In the genomic region with DNA sequence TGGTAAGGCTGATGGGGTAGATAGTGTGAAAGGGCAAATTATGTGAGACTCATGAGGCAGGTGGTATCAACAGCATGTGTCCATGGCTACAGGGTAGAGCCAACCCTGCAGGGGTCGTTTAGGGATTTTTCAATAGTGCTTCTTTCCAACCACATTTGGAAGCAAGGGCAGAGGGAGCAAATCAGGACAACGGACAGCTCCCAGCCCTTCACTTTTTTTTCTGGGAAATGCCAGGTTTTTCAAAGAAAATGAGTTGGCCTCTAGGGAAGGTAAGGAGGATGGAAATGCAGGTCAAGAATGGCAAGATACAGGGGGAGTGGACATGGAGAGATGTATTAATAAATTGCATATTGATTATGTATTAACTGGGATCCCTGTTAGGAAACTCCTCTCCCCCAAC, we compare ENCODE assay signal across 1 cellular context.
A peak's percentile ranks its signal among the peaks of the same experiment; 100 is the strongest.
TF ChIP-seq lines count a peak whose summit lies in the region.

No MANE protein-coding gene starts in this region.

TF ChIP-seq in HepG2, 621 proteins besides CTCF, POLR2A, EP300 and RAD21 (continues in another document):
- TF ChIP-seq ZSCAN12 (CRISPR knock-in tag; IDR thresholded peaks at IDR 0.05) (0 out of 2 replicates have a peak, but pooled peaks have one; percentile 50), TBL1XR1 (IDR thresholded peaks at IDR 0.05; ENCODE audit: borderline replicate concordance, low read length, partially characterized antibody) (no peak), ZBTB42 (CRISPR knock-in tag; IDR thresholded peaks at IDR 0.05) (no peak), FOSL1 (CRISPR knock-in tag; IDR thresholded peaks at IDR 0.05; ENCODE audit: borderline replicate concordance) (peak; percentile 44; the same call in 1 of the 2 replicates), ZNF878 (CRISPR knock-in tag; IDR thresholded peaks at IDR 0.05) (0 out of 2 replicates have a peak, but pooled peaks have one; percentile 21), HDAC2 (CRISPR knock-in tag; IDR thresholded peaks at IDR 0.05) (no peak), KDM6A (CRISPR knock-in tag; IDR thresholded peaks at IDR 0.05; ENCODE audit: low read depth) (no peak), ESRRA (CRISPR knock-in tag; IDR thresholded peaks at IDR 0.05; ENCODE audit: low read depth) (no peak), ZNF746 (CRISPR knock-in tag; IDR thresholded peaks at IDR 0.05) (no peak), WIZ (CRISPR knock-in tag; IDR thresholded peaks at IDR 0.05) (peak; percentile 70; the same call in 1 of the 2 replicates), ERF (CRISPR knock-in tag; IDR thresholded peaks at IDR 0.05) (peak; percentile 56; the same call in 1 of the 2 replicates), PRMT3 (CRISPR knock-in tag; IDR thresholded peaks at IDR 0.05; ENCODE audit: borderline replicate concordance, low read depth) (peak; percentile 58; the same call in 1 of the 2 replicates), ZNF232 (CRISPR knock-in tag; IDR thresholded peaks at IDR 0.05; ENCODE audit: borderline replicate concordance) (no peak), ZSCAN9 (CRISPR knock-in tag; IDR thresholded peaks at IDR 0.05; ENCODE audit: borderline replicate concordance) (0 out of 2 replicates have a peak, but pooled peaks have one; percentile 47), PHB2 (IDR thresholded peaks at IDR 0.05; ENCODE audit: partially characterized antibody) (no peak), PHF5A (CRISPR knock-in tag; IDR thresholded peaks at IDR 0.05; ENCODE audit: low read depth, unreplicated experiment) (no peak), SRSF1 (optimal IDR thresholded peaks at IDR 0.05; ENCODE audit: low read depth, low read length) (no peak), ZNF607 (CRISPR knock-in tag; IDR thresholded peaks at IDR 0.05; ENCODE audit: borderline replicate concordance) (no peak), ZNF124 (CRISPR knock-in tag; IDR thresholded peaks at IDR 0.05) (0 out of 2 replicates have a peak, but pooled peaks have one; percentile 37), ZFP37 (CRISPR knock-in tag; IDR thresholded peaks at IDR 0.05; ENCODE audit: borderline replicate concordance) (0 out of 2 replicates have a peak, but pooled peaks have one; percentile 62), EHMT2 (IDR thresholded peaks at IDR 0.05; ENCODE audit: borderline replicate concordance, low read depth, low read length) (peak; percentile 92), SMAD3 (CRISPR knock-in tag; IDR thresholded peaks at IDR 0.05) (0 out of 2 replicates have a peak, but pooled peaks have one; percentile 27), ARNTL (CRISPR knock-in tag; IDR thresholded peaks at IDR 0.05) (0 out of 2 replicates have a peak, but pooled peaks have one; percentile 25)
- TF ChIP-seq, protein P1, sequence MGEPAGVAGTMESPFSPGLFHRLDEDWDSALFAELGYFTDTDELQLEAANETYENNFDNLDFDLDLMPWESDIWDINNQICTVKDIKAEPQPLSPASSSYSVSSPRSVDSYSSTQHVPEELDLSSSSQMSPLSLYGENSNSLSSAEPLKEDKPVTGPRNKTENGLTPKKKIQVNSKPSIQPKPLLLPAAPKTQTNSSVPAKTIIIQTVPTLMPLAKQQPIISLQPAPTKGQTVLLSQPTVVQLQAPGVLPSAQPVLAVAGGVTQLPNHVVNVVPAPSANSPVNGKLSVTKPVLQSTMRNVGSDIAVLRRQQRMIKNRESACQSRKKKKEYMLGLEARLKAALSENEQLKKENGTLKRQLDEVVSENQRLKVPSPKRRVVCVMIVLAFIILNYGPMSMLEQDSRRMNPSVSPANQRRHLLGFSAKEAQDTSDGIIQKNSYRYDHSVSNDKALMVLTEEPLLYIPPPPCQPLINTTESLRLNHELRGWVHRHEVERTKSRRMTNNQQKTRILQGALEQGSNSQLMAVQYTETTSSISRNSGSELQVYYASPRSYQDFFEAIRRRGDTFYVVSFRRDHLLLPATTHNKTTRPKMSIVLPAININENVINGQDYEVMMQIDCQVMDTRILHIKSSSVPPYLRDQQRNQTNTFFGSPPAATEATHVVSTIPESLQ (CRISPR knock-in tag; conservative IDR thresholded peaks at IDR 0.05) = no peak
- TF ChIP-seq, protein P2, sequence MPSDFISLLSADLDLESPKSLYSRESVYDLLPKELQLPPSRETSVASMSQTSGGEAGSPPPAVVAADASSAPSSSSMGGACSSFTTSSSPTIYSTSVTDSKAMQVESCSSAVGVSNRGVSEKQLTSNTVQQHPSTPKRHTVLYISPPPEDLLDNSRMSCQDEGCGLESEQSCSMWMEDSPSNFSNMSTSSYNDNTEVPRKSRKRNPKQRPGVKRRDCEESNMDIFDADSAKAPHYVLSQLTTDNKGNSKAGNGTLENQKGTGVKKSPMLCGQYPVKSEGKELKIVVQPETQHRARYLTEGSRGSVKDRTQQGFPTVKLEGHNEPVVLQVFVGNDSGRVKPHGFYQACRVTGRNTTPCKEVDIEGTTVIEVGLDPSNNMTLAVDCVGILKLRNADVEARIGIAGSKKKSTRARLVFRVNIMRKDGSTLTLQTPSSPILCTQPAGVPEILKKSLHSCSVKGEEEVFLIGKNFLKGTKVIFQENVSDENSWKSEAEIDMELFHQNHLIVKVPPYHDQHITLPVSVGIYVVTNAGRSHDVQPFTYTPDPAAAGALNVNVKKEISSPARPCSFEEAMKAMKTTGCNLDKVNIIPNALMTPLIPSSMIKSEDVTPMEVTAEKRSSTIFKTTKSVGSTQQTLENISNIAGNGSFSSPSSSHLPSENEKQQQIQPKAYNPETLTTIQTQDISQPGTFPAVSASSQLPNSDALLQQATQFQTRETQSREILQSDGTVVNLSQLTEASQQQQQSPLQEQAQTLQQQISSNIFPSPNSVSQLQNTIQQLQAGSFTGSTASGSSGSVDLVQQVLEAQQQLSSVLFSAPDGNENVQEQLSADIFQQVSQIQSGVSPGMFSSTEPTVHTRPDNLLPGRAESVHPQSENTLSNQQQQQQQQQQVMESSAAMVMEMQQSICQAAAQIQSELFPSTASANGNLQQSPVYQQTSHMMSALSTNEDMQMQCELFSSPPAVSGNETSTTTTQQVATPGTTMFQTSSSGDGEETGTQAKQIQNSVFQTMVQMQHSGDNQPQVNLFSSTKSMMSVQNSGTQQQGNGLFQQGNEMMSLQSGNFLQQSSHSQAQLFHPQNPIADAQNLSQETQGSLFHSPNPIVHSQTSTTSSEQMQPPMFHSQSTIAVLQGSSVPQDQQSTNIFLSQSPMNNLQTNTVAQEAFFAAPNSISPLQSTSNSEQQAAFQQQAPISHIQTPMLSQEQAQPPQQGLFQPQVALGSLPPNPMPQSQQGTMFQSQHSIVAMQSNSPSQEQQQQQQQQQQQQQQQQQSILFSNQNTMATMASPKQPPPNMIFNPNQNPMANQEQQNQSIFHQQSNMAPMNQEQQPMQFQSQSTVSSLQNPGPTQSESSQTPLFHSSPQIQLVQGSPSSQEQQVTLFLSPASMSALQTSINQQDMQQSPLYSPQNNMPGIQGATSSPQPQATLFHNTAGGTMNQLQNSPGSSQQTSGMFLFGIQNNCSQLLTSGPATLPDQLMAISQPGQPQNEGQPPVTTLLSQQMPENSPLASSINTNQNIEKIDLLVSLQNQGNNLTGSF (CRISPR knock-in tag; IDR thresholded peaks at IDR 0.05) = 0 out of 2 replicates have a peak, but pooled peaks have one; percentile 34
- TF ChIP-seq, protein P3, sequence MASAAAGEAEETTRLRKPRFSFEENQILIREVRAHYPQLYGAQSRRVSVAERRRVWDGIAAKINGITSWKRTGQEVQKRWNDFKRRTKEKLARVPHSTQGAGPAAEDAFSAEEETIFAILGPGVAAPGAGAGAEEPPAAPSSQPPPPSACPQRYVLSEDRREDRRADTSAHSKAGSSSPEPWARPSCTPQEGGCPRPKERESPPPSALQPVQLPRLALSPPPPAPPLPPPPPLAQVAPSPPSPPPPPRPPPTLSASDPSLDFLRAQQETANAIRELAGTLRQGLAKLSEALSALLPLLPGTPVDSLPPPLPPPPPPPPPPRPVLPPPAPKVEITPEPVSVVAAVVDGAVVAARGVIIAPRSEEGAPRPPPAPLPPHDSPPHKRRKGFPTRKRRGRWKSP (CRISPR knock-in tag; IDR thresholded peaks at IDR 0.05) = no peak
- TF ChIP-seq, protein P4, sequence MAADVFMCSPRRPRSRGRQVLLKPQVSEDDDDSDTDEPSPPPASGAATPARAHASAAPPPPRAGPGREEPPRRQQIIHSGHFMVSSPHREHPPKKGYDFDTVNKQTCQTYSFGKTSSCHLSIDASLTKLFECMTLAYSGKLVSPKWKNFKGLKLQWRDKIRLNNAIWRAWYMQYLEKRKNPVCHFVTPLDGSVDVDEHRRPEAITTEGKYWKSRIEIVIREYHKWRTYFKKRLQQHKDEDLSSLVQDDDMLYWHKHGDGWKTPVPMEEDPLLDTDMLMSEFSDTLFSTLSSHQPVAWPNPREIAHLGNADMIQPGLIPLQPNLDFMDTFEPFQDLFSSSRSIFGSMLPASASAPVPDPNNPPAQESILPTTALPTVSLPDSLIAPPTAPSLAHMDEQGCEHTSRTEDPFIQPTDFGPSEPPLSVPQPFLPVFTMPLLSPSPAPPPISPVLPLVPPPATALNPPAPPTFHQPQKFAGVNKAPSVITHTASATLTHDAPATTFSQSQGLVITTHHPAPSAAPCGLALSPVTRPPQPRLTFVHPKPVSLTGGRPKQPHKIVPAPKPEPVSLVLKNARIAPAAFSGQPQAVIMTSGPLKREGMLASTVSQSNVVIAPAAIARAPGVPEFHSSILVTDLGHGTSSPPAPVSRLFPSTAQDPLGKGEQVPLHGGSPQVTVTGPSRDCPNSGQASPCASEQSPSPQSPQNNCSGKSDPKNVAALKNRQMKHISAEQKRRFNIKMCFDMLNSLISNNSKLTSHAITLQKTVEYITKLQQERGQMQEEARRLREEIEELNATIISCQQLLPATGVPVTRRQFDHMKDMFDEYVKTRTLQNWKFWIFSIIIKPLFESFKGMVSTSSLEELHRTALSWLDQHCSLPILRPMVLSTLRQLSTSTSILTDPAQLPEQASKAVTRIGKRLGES (CRISPR knock-in tag; IDR thresholded peaks at IDR 0.05; ENCODE audit: borderline replicate concordance) = peak; percentile 55; the same call in 1 of the 2 replicates
- TF ChIP-seq, protein P5, sequence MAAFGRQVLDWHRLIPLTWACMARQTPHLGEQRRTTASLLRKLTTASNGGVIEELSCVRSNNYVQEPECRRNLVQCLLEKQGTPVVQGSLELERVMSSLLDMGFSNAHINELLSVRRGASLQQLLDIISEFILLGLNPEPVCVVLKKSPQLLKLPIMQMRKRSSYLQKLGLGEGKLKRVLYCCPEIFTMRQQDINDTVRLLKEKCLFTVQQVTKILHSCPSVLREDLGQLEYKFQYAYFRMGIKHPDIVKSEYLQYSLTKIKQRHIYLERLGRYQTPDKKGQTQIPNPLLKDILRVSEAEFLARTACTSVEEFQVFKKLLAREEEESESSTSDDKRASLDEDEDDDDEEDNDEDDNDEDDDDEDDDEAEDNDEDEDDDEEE (CRISPR knock-in tag; IDR thresholded peaks at IDR 0.05) = no peak
- TF ChIP-seq, protein P6, sequence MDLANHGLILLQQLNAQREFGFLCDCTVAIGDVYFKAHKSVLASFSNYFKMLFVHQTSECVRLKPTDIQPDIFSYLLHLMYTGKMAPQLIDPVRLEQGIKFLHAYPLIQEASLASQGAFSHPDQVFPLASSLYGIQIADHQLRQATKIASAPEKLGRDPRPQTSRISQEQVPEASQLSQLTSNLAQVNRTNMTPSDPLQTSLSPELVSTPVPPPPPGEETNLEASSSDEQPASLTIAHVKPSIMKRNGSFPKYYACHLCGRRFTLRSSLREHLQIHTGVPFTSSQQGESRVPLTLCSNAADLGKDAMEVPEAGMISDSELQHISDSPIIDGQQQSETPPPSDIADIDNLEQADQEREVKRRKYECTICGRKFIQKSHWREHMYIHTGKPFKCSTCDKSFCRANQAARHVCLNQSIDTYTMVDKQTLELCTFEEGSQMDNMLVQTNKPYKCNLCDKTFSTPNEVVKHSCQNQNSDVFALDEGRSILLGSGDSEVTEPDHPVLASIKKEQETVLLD (CRISPR knock-in tag; IDR thresholded peaks at IDR 0.05; ENCODE audit: low read depth) = no peak
- TF ChIP-seq, protein P7, sequence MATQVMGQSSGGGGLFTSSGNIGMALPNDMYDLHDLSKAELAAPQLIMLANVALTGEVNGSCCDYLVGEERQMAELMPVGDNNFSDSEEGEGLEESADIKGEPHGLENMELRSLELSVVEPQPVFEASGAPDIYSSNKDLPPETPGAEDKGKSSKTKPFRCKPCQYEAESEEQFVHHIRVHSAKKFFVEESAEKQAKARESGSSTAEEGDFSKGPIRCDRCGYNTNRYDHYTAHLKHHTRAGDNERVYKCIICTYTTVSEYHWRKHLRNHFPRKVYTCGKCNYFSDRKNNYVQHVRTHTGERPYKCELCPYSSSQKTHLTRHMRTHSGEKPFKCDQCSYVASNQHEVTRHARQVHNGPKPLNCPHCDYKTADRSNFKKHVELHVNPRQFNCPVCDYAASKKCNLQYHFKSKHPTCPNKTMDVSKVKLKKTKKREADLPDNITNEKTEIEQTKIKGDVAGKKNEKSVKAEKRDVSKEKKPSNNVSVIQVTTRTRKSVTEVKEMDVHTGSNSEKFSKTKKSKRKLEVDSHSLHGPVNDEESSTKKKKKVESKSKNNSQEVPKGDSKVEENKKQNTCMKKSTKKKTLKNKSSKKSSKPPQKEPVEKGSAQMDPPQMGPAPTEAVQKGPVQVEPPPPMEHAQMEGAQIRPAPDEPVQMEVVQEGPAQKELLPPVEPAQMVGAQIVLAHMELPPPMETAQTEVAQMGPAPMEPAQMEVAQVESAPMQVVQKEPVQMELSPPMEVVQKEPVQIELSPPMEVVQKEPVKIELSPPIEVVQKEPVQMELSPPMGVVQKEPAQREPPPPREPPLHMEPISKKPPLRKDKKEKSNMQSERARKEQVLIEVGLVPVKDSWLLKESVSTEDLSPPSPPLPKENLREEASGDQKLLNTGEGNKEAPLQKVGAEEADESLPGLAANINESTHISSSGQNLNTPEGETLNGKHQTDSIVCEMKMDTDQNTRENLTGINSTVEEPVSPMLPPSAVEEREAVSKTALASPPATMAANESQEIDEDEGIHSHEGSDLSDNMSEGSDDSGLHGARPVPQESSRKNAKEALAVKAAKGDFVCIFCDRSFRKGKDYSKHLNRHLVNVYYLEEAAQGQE (IDR thresholded peaks at IDR 0.05; ENCODE audit: borderline replicate concordance in 1 of 2, low read depth in 1 of 2, low read length in 2 of 2) = peak; percentile 75 to 98
- TF ChIP-seq, protein P8, sequence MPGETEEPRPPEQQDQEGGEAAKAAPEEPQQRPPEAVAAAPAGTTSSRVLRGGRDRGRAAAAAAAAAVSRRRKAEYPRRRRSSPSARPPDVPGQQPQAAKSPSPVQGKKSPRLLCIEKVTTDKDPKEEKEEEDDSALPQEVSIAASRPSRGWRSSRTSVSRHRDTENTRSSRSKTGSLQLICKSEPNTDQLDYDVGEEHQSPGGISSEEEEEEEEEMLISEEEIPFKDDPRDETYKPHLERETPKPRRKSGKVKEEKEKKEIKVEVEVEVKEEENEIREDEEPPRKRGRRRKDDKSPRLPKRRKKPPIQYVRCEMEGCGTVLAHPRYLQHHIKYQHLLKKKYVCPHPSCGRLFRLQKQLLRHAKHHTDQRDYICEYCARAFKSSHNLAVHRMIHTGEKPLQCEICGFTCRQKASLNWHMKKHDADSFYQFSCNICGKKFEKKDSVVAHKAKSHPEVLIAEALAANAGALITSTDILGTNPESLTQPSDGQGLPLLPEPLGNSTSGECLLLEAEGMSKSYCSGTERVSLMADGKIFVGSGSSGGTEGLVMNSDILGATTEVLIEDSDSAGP (CRISPR knock-in tag; IDR thresholded peaks at IDR 0.05; ENCODE audit: borderline replicate concordance) = no peak
- TF ChIP-seq, protein P9, sequence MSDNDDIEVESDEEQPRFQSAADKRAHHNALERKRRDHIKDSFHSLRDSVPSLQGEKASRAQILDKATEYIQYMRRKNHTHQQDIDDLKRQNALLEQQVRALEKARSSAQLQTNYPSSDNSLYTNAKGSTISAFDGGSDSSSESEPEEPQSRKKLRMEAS (IDR thresholded peaks at IDR 0.05) = no peak
- TF ChIP-seq, protein P10, sequence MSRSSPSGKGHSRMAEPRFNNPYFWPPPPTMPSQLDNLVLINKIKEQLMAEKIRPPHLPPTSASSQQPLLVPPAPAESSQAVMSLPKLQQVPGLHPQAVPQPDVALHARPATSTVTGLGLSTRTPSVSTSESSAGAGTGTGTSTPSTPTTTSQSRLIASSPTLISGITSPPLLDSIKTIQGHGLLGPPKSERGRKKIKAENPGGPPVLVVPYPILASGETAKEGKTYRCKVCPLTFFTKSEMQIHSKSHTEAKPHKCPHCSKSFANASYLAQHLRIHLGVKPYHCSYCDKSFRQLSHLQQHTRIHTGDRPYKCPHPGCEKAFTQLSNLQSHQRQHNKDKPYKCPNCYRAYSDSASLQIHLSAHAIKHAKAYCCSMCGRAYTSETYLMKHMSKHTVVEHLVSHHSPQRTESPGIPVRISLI (CRISPR knock-in tag; IDR thresholded peaks at IDR 0.05; ENCODE audit: borderline replicate concordance) = peak; percentile 89
